1 cellular context compared by ENCODE assay signal in the genomic region with DNA sequence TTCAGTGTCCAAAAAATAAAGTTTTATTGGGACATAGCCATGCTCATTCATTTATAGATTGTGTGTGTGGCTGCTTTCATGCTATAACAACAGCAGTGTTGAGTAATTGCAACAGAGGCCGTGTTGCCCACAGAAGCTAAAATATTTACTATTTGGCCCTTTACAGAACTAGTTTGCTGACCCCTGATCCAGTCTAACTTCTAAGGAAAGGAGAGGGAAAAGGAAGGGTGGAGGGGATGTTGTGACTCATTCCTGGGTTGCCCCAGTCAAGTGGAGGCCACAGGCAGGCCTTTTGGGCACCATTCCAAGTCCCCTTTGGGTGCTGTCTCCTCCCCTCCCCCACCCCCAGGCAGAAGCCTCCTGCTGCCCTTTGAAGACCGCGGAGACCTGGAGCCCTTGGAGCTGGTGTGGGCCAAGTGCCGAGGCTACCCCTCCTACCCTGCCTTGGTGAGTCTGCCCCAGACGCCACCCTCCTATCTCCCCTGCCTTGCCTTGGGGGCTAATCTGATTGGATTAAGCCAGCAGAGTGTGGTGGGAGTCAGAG.
TF ChIP-seq lines count a peak whose summit lies in the region.

No MANE protein-coding gene starts in this region.

TF ChIP-seq in K562, 482 proteins besides CTCF, POLR2A, EP300 and RAD21 (continued from another document and continues in another):
- TF ChIP-seq, protein P1, sequence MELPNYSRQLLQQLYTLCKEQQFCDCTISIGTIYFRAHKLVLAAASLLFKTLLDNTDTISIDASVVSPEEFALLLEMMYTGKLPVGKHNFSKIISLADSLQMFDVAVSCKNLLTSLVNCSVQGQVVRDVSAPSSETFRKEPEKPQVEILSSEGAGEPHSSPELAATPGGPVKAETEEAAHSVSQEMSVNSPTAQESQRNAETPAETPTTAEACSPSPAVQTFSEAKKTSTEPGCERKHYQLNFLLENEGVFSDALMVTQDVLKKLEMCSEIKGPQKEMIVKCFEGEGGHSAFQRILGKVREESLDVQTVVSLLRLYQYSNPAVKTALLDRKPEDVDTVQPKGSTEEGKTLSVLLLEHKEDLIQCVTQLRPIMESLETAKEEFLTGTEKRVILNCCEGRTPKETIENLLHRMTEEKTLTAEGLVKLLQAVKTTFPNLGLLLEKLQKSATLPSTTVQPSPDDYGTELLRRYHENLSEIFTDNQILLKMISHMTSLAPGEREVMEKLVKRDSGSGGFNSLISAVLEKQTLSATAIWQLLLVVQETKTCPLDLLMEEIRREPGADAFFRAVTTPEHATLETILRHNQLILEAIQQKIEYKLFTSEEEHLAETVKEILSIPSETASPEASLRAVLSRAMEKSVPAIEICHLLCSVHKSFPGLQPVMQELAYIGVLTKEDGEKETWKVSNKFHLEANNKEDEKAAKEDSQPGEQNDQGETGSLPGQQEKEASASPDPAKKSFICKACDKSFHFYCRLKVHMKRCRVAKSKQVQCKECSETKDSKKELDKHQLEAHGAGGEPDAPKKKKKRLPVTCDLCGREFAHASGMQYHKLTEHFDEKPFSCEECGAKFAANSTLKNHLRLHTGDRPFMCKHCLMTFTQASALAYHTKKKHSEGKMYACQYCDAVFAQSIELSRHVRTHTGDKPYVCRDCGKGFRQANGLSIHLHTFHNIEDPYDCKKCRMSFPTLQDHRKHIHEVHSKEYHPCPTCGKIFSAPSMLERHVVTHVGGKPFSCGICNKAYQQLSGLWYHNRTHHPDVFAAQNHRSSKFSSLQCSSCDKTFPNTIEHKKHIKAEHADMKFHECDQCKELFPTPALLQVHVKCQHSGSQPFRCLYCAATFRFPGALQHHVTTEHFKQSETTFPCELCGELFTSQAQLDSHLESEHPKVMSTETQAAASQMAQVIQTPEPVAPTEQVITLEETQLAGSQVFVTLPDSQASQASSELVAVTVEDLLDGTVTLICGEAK (IDR thresholded peaks at IDR 0.05), result peak; percentile 94
- TF ChIP-seq, protein P1 (CRISPR knock-in tag; IDR thresholded peaks at IDR 0.05), result peak; percentile 88
- TF ChIP-seq CEBPG (CRISPR knock-in tag; IDR thresholded peaks at IDR 0.05) (no peak), CEBPG (tag; conservative IDR thresholded peaks at IDR 0.05 in 1 of 2, IDR thresholded peaks at IDR 0.05 in 1 of 2) (peak in 1 of 2 experiments; percentile 73; a peak in 2 of 4 replicates), MTF1 (CRISPR knock-in tag; IDR thresholded peaks at IDR 0.05; ENCODE audit: borderline replicate concordance) (no peak), ZC3H8 (IDR thresholded peaks at IDR 0.05) (no peak), HNRNPUL1 (IDR thresholded peaks at IDR 0.05; ENCODE audit: low read length) (no peak), SAP30 (IDR thresholded peaks at IDR 0.05; ENCODE audit: borderline replicate concordance, insufficient read depth, low read depth, low read length, poor library complexity, severe bottlenecking) (no peak), MYNN (IDR thresholded peaks at IDR 0.05) (peak; percentile 55; the same call in 1 of the 2 replicates), MYNN (CRISPR knock-in tag; IDR thresholded peaks at IDR 0.05) (no peak), CHD4 (IDR thresholded peaks at IDR 0.05; ENCODE audit: insufficient read depth, insufficient replicate concordance, low read depth, low read length, poor library complexity, severe bottlenecking) (no peak), ZNF282 (CRISPR knock-in tag; IDR thresholded peaks at IDR 0.05) (no peak), ZFP1 (CRISPR knock-in tag; IDR thresholded peaks at IDR 0.05) (no peak), KAT7 (CRISPR knock-in tag; IDR thresholded peaks at IDR 0.05; ENCODE audit: borderline replicate concordance) (no peak), PTTG1 (tag; IDR thresholded peaks at IDR 0.05; ENCODE audit: low read depth) (no peak), CAMTA2 (CRISPR knock-in tag; conservative IDR thresholded peaks at IDR 0.05) (no peak), MAZ (CRISPR knock-in tag; conservative IDR thresholded peaks at IDR 0.05 in 1 of 2, IDR thresholded peaks at IDR 0.05 in 1 of 2) (no peak; a peak in 2 of 4 replicates), HDAC1 (IDR thresholded peaks at IDR 0.05) (0 out of 4 replicates have a peak, but pooled peaks of 1 of the 2 experiments have one; percentile 24), ZKSCAN8 (CRISPR knock-in tag; IDR thresholded peaks at IDR 0.05) (no peak), HNRNPK (IDR thresholded peaks at IDR 0.05; ENCODE audit: low read depth, low read length, poor library complexity, severe bottlenecking) (no peak), FUS (optimal IDR thresholded peaks at IDR 0.05; ENCODE audit: low read depth, low read length) (no peak), NEUROD1 (IDR thresholded peaks at IDR 0.05; ENCODE audit: borderline replicate concordance, low read depth, low read length, partially characterized antibody) (no peak), ELF1 (tag; IDR thresholded peaks at IDR 0.05) (no peak), GATAD2A (IDR thresholded peaks at IDR 0.05) (0 out of 2 replicates have a peak, but pooled peaks have one; percentile 60), RAD51 (IDR thresholded peaks at IDR 0.05; ENCODE audit: borderline replicate concordance, low read depth) (no peak), PPARD (CRISPR knock-in tag; IDR thresholded peaks at IDR 0.05) (no peak), SMAD1 (IDR thresholded peaks at IDR 0.05; ENCODE audit: low read depth, low read length, partially characterized antibody) (peak; percentile 37), ETS2 (tag; IDR thresholded peaks at IDR 0.05; ENCODE audit: borderline replicate concordance, poor library complexity, severe bottlenecking) (no peak), SIN3A (IDR thresholded peaks at IDR 0.05; ENCODE audit: borderline replicate concordance in 2 of 2, control insufficient read depth in 1 of 2, low read depth in 2 of 2, low read length in 2 of 2) (no peak), SMAD2 (IDR thresholded peaks at IDR 0.05; ENCODE audit: low read depth, low read length) (no peak), ARHGAP35 (IDR thresholded peaks at IDR 0.05; ENCODE audit: partially characterized antibody) (no peak), SNIP1 (IDR thresholded peaks at IDR 0.05; ENCODE audit: low read depth) (no peak), ATF7 (IDR thresholded peaks at IDR 0.05) (no peak), PRMT5 (CRISPR knock-in tag; IDR thresholded peaks at IDR 0.05) (no peak), HDAC2 (IDR thresholded peaks at IDR 0.05) (peak; percentile 68; the same call in 1 of the 2 replicates), ZNF644 (tag; IDR thresholded peaks at IDR 0.05; ENCODE audit: low read depth) (no peak), SOX6 (IDR thresholded peaks at IDR 0.05) (peak; percentile 34; the same call in 1 of the 2 replicates), CXXC5 (CRISPR knock-in tag; IDR thresholded peaks at IDR 0.05) (peak; percentile 36), ZNF146 (CRISPR knock-in tag; IDR thresholded peaks at IDR 0.05; ENCODE audit: unreplicated experiment) (no peak)
- TF ChIP-seq, protein P2, sequence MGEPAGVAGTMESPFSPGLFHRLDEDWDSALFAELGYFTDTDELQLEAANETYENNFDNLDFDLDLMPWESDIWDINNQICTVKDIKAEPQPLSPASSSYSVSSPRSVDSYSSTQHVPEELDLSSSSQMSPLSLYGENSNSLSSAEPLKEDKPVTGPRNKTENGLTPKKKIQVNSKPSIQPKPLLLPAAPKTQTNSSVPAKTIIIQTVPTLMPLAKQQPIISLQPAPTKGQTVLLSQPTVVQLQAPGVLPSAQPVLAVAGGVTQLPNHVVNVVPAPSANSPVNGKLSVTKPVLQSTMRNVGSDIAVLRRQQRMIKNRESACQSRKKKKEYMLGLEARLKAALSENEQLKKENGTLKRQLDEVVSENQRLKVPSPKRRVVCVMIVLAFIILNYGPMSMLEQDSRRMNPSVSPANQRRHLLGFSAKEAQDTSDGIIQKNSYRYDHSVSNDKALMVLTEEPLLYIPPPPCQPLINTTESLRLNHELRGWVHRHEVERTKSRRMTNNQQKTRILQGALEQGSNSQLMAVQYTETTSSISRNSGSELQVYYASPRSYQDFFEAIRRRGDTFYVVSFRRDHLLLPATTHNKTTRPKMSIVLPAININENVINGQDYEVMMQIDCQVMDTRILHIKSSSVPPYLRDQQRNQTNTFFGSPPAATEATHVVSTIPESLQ (CRISPR knock-in tag; IDR thresholded peaks at IDR 0.05), result no peak
- TF ChIP-seq, protein P3, sequence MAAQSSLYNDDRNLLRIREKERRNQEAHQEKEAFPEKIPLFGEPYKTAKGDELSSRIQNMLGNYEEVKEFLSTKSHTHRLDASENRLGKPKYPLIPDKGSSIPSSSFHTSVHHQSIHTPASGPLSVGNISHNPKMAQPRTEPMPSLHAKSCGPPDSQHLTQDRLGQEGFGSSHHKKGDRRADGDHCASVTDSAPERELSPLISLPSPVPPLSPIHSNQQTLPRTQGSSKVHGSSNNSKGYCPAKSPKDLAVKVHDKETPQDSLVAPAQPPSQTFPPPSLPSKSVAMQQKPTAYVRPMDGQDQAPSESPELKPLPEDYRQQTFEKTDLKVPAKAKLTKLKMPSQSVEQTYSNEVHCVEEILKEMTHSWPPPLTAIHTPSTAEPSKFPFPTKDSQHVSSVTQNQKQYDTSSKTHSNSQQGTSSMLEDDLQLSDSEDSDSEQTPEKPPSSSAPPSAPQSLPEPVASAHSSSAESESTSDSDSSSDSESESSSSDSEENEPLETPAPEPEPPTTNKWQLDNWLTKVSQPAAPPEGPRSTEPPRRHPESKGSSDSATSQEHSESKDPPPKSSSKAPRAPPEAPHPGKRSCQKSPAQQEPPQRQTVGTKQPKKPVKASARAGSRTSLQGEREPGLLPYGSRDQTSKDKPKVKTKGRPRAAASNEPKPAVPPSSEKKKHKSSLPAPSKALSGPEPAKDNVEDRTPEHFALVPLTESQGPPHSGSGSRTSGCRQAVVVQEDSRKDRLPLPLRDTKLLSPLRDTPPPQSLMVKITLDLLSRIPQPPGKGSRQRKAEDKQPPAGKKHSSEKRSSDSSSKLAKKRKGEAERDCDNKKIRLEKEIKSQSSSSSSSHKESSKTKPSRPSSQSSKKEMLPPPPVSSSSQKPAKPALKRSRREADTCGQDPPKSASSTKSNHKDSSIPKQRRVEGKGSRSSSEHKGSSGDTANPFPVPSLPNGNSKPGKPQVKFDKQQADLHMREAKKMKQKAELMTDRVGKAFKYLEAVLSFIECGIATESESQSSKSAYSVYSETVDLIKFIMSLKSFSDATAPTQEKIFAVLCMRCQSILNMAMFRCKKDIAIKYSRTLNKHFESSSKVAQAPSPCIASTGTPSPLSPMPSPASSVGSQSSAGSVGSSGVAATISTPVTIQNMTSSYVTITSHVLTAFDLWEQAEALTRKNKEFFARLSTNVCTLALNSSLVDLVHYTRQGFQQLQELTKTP (IDR thresholded peaks at IDR 0.05; ENCODE audit: low read depth in 1 of 2, partially characterized antibody in 2 of 2), result no peak
- TF ChIP-seq, protein P4, sequence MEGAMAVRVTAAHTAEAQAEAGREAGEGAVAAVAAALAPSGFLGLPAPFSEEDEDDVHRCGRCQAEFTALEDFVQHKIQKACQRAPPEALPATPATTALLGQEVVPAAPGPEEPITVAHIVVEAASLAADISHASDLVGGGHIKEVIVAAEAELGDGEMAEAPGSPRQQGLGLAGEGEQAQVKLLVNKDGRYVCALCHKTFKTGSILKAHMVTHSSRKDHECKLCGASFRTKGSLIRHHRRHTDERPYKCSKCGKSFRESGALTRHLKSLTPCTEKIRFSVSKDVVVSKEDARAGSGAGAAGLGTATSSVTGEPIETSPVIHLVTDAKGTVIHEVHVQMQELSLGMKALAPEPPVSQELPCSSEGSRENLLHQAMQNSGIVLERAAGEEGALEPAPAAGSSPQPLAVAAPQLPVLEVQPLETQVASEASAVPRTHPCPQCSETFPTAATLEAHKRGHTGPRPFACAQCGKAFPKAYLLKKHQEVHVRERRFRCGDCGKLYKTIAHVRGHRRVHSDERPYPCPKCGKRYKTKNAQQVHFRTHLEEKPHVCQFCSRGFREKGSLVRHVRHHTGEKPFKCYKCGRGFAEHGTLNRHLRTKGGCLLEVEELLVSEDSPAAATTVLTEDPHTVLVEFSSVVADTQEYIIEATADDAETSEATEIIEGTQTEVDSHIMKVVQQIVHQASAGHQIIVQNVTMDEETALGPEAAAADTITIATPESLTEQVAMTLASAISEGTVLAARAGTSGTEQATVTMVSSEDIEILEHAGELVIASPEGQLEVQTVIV (CRISPR knock-in tag; IDR thresholded peaks at IDR 0.05; ENCODE audit: borderline replicate concordance), result no peak
- TF ChIP-seq, protein P5, sequence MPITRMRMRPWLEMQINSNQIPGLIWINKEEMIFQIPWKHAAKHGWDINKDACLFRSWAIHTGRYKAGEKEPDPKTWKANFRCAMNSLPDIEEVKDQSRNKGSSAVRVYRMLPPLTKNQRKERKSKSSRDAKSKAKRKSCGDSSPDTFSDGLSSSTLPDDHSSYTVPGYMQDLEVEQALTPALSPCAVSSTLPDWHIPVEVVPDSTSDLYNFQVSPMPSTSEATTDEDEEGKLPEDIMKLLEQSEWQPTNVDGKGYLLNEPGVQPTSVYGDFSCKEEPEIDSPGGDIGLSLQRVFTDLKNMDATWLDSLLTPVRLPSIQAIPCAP (CRISPR knock-in tag; IDR thresholded peaks at IDR 0.05; ENCODE audit: borderline replicate concordance), result no peak
- TF ChIP-seq, protein P6, sequence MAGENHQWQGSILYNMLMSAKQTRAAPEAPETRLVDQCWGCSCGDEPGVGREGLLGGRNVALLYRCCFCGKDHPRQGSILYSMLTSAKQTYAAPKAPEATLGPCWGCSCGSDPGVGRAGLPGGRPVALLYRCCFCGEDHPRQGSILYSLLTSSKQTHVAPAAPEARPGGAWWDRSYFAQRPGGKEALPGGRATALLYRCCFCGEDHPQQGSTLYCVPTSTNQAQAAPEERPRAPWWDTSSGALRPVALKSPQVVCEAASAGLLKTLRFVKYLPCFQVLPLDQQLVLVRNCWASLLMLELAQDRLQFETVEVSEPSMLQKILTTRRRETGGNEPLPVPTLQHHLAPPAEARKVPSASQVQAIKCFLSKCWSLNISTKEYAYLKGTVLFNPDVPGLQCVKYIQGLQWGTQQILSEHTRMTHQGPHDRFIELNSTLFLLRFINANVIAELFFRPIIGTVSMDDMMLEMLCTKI (IDR thresholded peaks at IDR 0.05; ENCODE audit: partially characterized antibody), result no peak
